In the genomic region with DNA sequence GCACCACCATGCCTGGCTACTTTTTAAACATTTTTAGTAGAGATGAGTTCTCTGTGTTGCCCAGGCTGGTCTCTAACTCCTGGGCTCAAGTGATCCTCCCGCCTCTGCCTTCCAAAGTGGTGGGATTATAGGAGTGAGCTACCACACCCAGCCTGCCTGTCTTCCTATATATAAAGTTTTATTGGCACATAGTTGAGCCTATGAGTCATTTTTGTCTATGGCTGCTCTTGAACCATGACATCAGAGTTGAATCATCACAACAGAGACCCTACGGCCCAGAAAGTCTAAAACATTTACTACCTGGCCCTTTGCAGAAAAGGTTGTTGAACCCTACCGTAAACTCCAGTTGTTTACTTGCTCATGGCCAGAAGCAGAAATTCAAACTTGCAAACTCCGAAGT, we compare ENCODE assay signal across 1 cellular context.
TF ChIP-seq lines count a peak whose summit lies in the region.

No MANE protein-coding gene starts in this region.

TF ChIP-seq in HCT116, 20 proteins besides CTCF, POLR2A, EP300 and RAD21 (continued from another document):
- TF ChIP-seq SRF (IDR thresholded peaks at IDR 0.05; ENCODE audit: low read depth) (no peak), ELF1 (IDR thresholded peaks at IDR 0.05; ENCODE audit: borderline replicate concordance, low read depth) (no peak), SIN3A (IDR thresholded peaks at IDR 0.05; ENCODE audit: low read depth) (no peak), ATF3 (IDR thresholded peaks at IDR 0.05) (no peak; the same call in 1 of the 2 replicates)
